ENCODE assay signal across 20 cellular contexts in the genomic region with DNA sequence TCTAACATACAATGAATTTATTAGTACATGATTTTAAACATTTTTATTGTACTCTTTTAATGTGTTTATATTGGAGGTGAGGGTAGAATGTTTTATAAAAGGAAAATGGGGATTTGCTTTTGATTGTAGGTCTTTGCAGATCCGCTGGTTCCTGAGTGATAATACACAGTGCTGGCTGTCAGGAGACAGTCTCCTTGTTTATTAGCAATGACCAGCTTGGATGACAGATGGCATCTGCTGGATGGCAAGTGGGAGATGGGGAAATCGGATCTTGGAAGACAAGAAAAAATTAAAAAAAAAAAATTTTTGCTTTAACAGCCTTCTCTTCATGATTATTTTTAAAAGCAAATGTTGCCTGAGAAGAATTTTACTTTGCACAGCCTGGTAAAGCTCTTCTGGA. TPM values are rescaled to one million over a fixed set of nuclear protein-coding genes. Genes with fewer than 3 reads are reported as not detected.
DNase-seq lines count a peak whose midpoint lies in the region; ATAC-seq and TF ChIP-seq lines count a peak whose summit lies in the region.
"Had no signal": no experiment of that assay in that cellular context is flagged by ENCODE, and none has a peak within 500 bp of the region (broad histone marks: within the 10 kb centered on the region; RNA-seq: fewer than 3 reads in every experiment).

No MANE protein-coding gene starts in this region.

- H3K27me3 ChIP-seq in CD4-positive, alpha-beta memory T cell (ENCODE audit: insufficient read depth, low read length), result no peaks in the 10 kb centered on the region

- H3K4me3 Mint-ChIP-seq in CD4-positive, alpha-beta memory T cell, result no peak overlapping the region
- H3K4me3 Mint-ChIP-seq in chondrocyte (ENCODE audit: unreplicated experiment), result no peak overlapping the region
- H3K4me3 Mint-ChIP-seq in activated naive CD4-positive, alpha-beta T cell treated with anti-CD3 and anti-CD28 coated beads, Interleukin-2, amount 10 ng/mL, durations not matched to agents 7 days and 5 days, result no peak overlapping the region

- peaks cover 11 to 25% (median 18%) of the 10 kb centered on the region in 4 donors for H3K4me1 Mint-ChIP-seq in CD4-positive, alpha-beta memory T cell
- H3K4me1 Mint-ChIP-seq in chondrocyte (ENCODE audit: low read depth), result peaks cover 12% of the 10 kb centered on the region
- H3K4me1 Mint-ChIP-seq in activated naive CD4-positive, alpha-beta T cell treated with anti-CD3 and anti-CD28 coated beads, Interleukin-2, amount 10 ng/mL, durations not matched to agents 7 days and 5 days, result peaks cover 21% of the 10 kb centered on the region

- H3K27ac ChIP-seq in CD4-positive, alpha-beta memory T cell (ENCODE audit: low read depth, low read length), result no peak overlapping the region
- H3K27ac ChIP-seq: A549, C4-2B had no signal

- H3K36me3 Mint-ChIP-seq in CD4-positive, alpha-beta memory T cell, result peaks cover 43 to 49% of the 10 kb centered on the region in 2 donors
- H3K36me3 Mint-ChIP-seq in chondrocyte (ENCODE audit: low read depth), result peaks cover 11% of the 10 kb centered on the region
- H3K36me3 Mint-ChIP-seq in activated naive CD4-positive, alpha-beta T cell treated with anti-CD3 and anti-CD28 coated beads, Interleukin-2, amount 10 ng/mL, durations not matched to agents 7 days and 5 days, result peaks cover 49% of the 10 kb centered on the region

- in situ Hi-C loops in GM13977 (cut with MboI; ENCODE audit: low pct_unique_long_range_greater_than_20kb, low sequenced_read_pairs, unreplicated experiment), result no loop called here

- TF ChIP-seq CTCF in chondrocyte (IDR thresholded peaks at IDR 0.05) (no peak), GM13977 (IDR thresholded peaks at IDR 0.05; ENCODE audit: extremely low read depth, insufficient read depth, missing control alignments) (no peak)

- H3K9me3 ChIP-seq in CD4-positive, alpha-beta memory T cell (ENCODE audit: control insufficient read depth in 1 of 2, low read length in 2 of 2), result no peaks in the 10 kb centered on the region
- H3K9me3 ChIP-seq: A549, Caco-2, HAP-1 had no signal

- no peak overlapping the region for H3K4me3 ChIP-seq in CD4-positive, alpha-beta memory T cell (ENCODE audit: low read length in 2 of 2)
- H3K4me3 ChIP-seq: A549, HAP-1 had no signal

- peaks cover 7% of the 10 kb centered on the region for H3K4me1 ChIP-seq in CD4-positive, alpha-beta memory T cell (ENCODE audit: insufficient read depth, low read length)
- H3K4me1 ChIP-seq: A549, Caco-2 had no signal

- POLR2A ChIA-PET in CD4-positive, alpha-beta memory T cell (lab: Charles Lee; ENCODE audit: partially characterized antibody), result interaction anchor here (2.0 kb wide), 1 partner anchor 48 kb away, joined by 14 read pairs; a partner anchor contains a TSS

- peak overlapping the region in 5 of 7 donors; percentile 38 to 77 (median 46) for H3K27ac Mint-ChIP-seq in CD4-positive, alpha-beta memory T cell
- peak overlapping the region; percentile 49 for H3K27ac Mint-ChIP-seq in chondrocyte (ENCODE audit: unreplicated experiment)
- H3K27ac Mint-ChIP-seq in activated naive CD4-positive, alpha-beta T cell treated with anti-CD3 and anti-CD28 coated beads, Interleukin-2, amount 10 ng/mL, durations not matched to agents 7 days and 5 days, result no peak overlapping the region

- intact Hi-C loops in CD4-positive, alpha-beta memory T cell (cut with micrococcal nuclease), result no loop called here

- H3K9me3 Mint-ChIP-seq in CD4-positive, alpha-beta memory T cell, result no peaks in the 10 kb centered on the region
- H3K9me3 Mint-ChIP-seq in chondrocyte (ENCODE audit: low read depth), result no peaks in the 10 kb centered on the region
- no peaks in the 10 kb centered on the region for H3K9me3 Mint-ChIP-seq in activated naive CD4-positive, alpha-beta T cell treated with anti-CD3 and anti-CD28 coated beads, Interleukin-2, amount 10 ng/mL, durations not matched to agents 7 days and 5 days

- ATAC-seq in GM19351 (IDR thresholded peaks at IDR 0.05; ENCODE audit: unreplicated experiment), result no peak
- ATAC-seq: A549 had no signal

- CTCF ChIA-PET in CD4-positive, alpha-beta memory T cell (lab: Charles Lee; ENCODE audit: partially characterized antibody), result no interaction called here
- CTCF ChIA-PET in activated naive CD4-positive, alpha-beta T cell treated with anti-CD3 and anti-CD28 coated beads, Interleukin-2, amount 10 ng/mL, durations not matched to agents 7 days and 5 days (lab: Charles Lee), result no interaction called here

- no peak for DNase-seq in CD4-positive, alpha-beta memory T cell
- DNase-seq in NCI-H1694 (lab: John Stamatoyannopoulos, UW), result peak; percentile 95
- peak; percentile 91 for DNase-seq in NCI-H82 (lab: John Stamatoyannopoulos, UW)
- no peak for DNase-seq in chondrocyte (ENCODE audit: low spot score)
- DNase-seq in stimulated activated CD8-positive, alpha-beta memory T cell treated with anti-CD3 and anti-CD28 coated beads, Interleukin-4, amount 100 ng/mL, for 48 hours, result no peak
- DNase-seq in GM13977 (ENCODE audit: low spot score), result no peak
- DNase-seq in activated naive CD4-positive, alpha-beta T cell treated with anti-CD3 and anti-CD28 coated beads, Interleukin-2, amount 10 ng/mL, durations not matched to agents 7 days and 5 days, result no peak
- DNase-seq: Caco-2, DMS79, IMR-90, Karpas-422, MM.1S, NCI-H1105 treated with DMSO at 0.1 percent for 48 hours, NCI-H2029, NCI-H526 treated with DMSO at 0.1 percent for 48 hours, T-helper 1 cell had no signal

- H3K36me3 ChIP-seq in CD4-positive, alpha-beta memory T cell (ENCODE audit: insufficient read depth, low read length), result peaks cover 33% of the 10 kb centered on the region

- no peaks in the 10 kb centered on the region for H3K27me3 Mint-ChIP-seq in CD4-positive, alpha-beta memory T cell
- H3K27me3 Mint-ChIP-seq in chondrocyte (ENCODE audit: low read depth), result no peaks in the 10 kb centered on the region
- H3K27me3 Mint-ChIP-seq in activated naive CD4-positive, alpha-beta T cell treated with anti-CD3 and anti-CD28 coated beads, Interleukin-2, amount 10 ng/mL, durations not matched to agents 7 days and 5 days, result no peaks in the 10 kb centered on the region

RNA-seq across cellular contexts. Expression of a gene that starts 4.4 kb away (rescaled TPM):
- total RNA-seq in CD4-positive, alpha-beta memory T cell, result 1 to 10 TPM; 8.7 to 9.8 TPM
- polyA plus RNA-seq in CD4-positive, alpha-beta memory T cell, result 1 to 10 TPM; 7.2 to 9.5 TPM
- total RNA-seq in chondrocyte, result 23.9 to 40.5 TPM (median 26.5 TPM) in 3 replicates

RNA-seq across cellular contexts. Expression of a gene that starts 48.6 kb away (rescaled TPM):
- 10 to 100 TPM; 58.7 to 60.2 TPM for total RNA-seq in CD4-positive, alpha-beta memory T cell
- 10 to 100 TPM; 41.1 to 52.0 TPM for polyA plus RNA-seq in CD4-positive, alpha-beta memory T cell
- total RNA-seq in chondrocyte, result 10.9 to 12.5 TPM (median 11.8 TPM) in 3 replicates

Comparison
In these comparisons a context has a peak if more than half of its experiments do, and no peak if none do; other contexts are left out.
1. DNase-seq: peak in NCI-H1694 (single experiment) and NCI-H82 (single experiment); none in CD4-positive, alpha-beta memory T cell (0 of 5), chondrocyte (single experiment), stimulated activated CD8-positive, alpha-beta memory T cell treated with anti-CD3 and anti-CD28 coated beads, Interleukin-4, amount 100 ng/mL, for 48 hours (single experiment), GM13977 (single experiment) and activated naive CD4-positive, alpha-beta T cell treated with anti-CD3 and anti-CD28 coated beads, Interleukin-2, amount 10 ng/mL, durations not matched to agents 7 days and 5 days (single experiment).